Comparison of ENCODE assay signal across 8 cellular contexts in genomic region chr12:51270847-51271518, GRCh38. TPM values are rescaled to one million over a fixed set of nuclear protein-coding genes. Genes with fewer than 3 reads are reported as not detected.
DNase-seq lines count a peak whose midpoint lies in the region; ATAC-seq and TF ChIP-seq lines count a peak whose summit lies in the region.

No MANE protein-coding gene starts in this region.

- H3K18ac ChIP-seq in neuronal stem cell (ENCODE audit: low read length), result peak overlapping the region; percentile 32

- H2AFZ ChIP-seq in neuronal stem cell (ENCODE audit: low read length), result peak overlapping the region; percentile 98

- no peak overlapping the region for H3K4ac ChIP-seq in neuronal stem cell (ENCODE audit: low read length)

- no peak overlapping the region for H4K8ac ChIP-seq in neuronal stem cell (ENCODE audit: low read depth, low read length)

- H2BK120ac ChIP-seq in neuronal stem cell (ENCODE audit: low read depth, low read length), result no peak overlapping the region

- no peak overlapping the region for H2AK5ac ChIP-seq in neuronal stem cell (ENCODE audit: low read depth, low read length)

- H4K91ac ChIP-seq in neuronal stem cell (ENCODE audit: low read depth, low read length, poor library complexity), result no peak overlapping the region

- H3K4me3 ChIP-seq in neuronal stem cell (ENCODE audit: low read length in 2 of 2), result peak overlapping the region; percentile 52 to 85

- peak; percentile 36 to 57 for ATAC-seq in activated CD4-positive, CD25-positive, alpha-beta regulatory T cell treated with anti-CD3 and anti-CD28 coated beads, Interleukin-2, amount 50 U/mL, for 24 hours
- ATAC-seq in SK-N-SH treated with all-trans-retinoic acid at 6 μM for 48 hours (peak; percentile 84), HG03280 (IDR thresholded peaks at IDR 0.05; ENCODE audit: unreplicated experiment) (no peak)

- peak overlapping the region; percentile 51 for H3K9ac ChIP-seq in neuronal stem cell (ENCODE audit: low read depth, low read length, poor library complexity)

- H3K23ac ChIP-seq in neuronal stem cell (ENCODE audit: low read depth, low read length, poor library complexity), result no peak overlapping the region

- no peak overlapping the region for H2BK5ac ChIP-seq in neuronal stem cell (ENCODE audit: low read length)

- no peaks in the 10 kb centered on the region for H3K79me1 ChIP-seq in neuronal stem cell (ENCODE audit: low read depth, low read length)

- H2BK15ac ChIP-seq in neuronal stem cell (ENCODE audit: low read length), result no peak overlapping the region

- H3K27me3 ChIP-seq in neuronal stem cell (ENCODE audit: control insufficient read depth in 3 of 3, insufficient read depth in 3 of 3, low read depth in 1 of 3, low read length in 3 of 3), result peaks cover 0 to 44% (median 6%) of the 10 kb centered on the region in 3 experiments

- peak overlapping the region; percentile 73 for H3K4me2 ChIP-seq in neuronal stem cell (ENCODE audit: insufficient read depth, low read length, poor library complexity, severe bottlenecking)

- WGBS in neuronal stem cell (ENCODE audit: extremely low coverage in 2 of 2, insufficient read length in 2 of 2, insufficient replicate concordance in 1 of 2), 2 donors, result no CpG with 5 or more reads among the region's 13 CpGs

- no peaks in the 10 kb centered on the region for H3K4me1 ChIP-seq in neuronal stem cell (ENCODE audit: control insufficient read depth in 2 of 2, insufficient read depth in 1 of 2, low read depth in 1 of 2, low read length in 2 of 2)

- no peak overlapping the region for H3K27ac ChIP-seq in neuronal stem cell (replicated peaks; ENCODE audit: low read length)

- no peak overlapping the region for H2BK12ac ChIP-seq in neuronal stem cell (ENCODE audit: low read length)

- H3K9me3 ChIP-seq in neuronal stem cell (replicated peaks in 1 of 2; ENCODE audit: control insufficient read depth in 2 of 2, insufficient read depth in 1 of 2, low read depth in 1 of 2, low read length in 2 of 2), result no peaks in the 10 kb centered on the region

- no peak for DNase-seq in activated CD4-positive, CD25-positive, alpha-beta regulatory T cell treated with anti-CD3 and anti-CD28 coated beads, Interleukin-2, amount 50 U/mL, for 72 hours
- DNase-seq in fibroblast of gingiva (ENCODE audit: low read depth), result peak; percentile 72
- DNase-seq in neuronal stem cell (ENCODE audit: low spot score), result no peak
- no peak for DNase-seq in NCI-H128 (lab: John Stamatoyannopoulos, UW; ENCODE audit: unreplicated experiment)
- DNase-seq in NCI-H82 (lab: John Stamatoyannopoulos, UW), result no peak

- no peaks in the 10 kb centered on the region for H3K36me3 ChIP-seq in neuronal stem cell (replicated peaks in 1 of 2; ENCODE audit: control insufficient read depth in 2 of 2, insufficient read depth in 2 of 2, low read length in 2 of 2)

- H3K14ac ChIP-seq in neuronal stem cell (ENCODE audit: low read length), result no peak overlapping the region

TF ChIP-seq in SK-N-SH treated with all-trans-retinoic acid at 6 μM for 48 hours, 23 proteins besides CTCF, POLR2A, EP300 and RAD21 (continues in another document):
- no peak for TF ChIP-seq ZNF70 (CRISPR knock-in tag; IDR thresholded peaks at IDR 0.05)
- TF ChIP-seq RARB (CRISPR knock-in tag; IDR thresholded peaks at IDR 0.05), result no peak
- TF ChIP-seq, protein P1, sequence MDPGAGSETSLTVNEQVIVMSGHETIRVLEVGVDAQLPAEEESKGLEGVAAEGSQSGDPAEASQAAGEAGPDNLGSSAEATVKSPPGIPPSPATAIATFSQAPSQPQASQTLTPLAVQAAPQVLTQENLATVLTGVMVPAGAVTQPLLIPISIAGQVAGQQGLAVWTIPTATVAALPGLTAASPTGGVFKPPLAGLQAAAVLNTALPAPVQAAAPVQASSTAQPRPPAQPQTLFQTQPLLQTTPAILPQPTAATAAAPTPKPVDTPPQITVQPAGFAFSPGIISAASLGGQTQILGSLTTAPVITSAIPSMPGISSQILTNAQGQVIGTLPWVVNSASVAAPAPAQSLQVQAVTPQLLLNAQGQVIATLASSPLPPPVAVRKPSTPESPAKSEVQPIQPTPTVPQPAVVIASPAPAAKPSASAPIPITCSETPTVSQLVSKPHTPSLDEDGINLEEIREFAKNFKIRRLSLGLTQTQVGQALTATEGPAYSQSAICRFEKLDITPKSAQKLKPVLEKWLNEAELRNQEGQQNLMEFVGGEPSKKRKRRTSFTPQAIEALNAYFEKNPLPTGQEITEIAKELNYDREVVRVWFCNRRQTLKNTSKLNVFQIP (CRISPR knock-in tag; IDR thresholded peaks at IDR 0.05; ENCODE audit: borderline replicate concordance, low read depth), result no peak
- no peak for TF ChIP-seq ZFP3 (CRISPR knock-in tag; IDR thresholded peaks at IDR 0.05)
- TF ChIP-seq, protein P2, sequence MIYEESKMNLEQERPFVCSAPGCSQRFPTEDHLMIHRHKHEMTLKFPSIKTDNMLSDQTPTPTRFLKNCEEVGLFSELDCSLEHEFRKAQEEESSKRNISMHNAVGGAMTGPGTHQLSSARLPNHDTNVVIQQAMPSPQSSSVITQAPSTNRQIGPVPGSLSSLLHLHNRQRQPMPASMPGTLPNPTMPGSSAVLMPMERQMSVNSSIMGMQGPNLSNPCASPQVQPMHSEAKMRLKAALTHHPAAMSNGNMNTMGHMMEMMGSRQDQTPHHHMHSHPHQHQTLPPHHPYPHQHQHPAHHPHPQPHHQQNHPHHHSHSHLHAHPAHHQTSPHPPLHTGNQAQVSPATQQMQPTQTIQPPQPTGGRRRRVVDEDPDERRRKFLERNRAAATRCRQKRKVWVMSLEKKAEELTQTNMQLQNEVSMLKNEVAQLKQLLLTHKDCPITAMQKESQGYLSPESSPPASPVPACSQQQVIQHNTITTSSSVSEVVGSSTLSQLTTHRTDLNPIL (CRISPR knock-in tag; IDR thresholded peaks at IDR 0.05; ENCODE audit: low read depth), result no peak
- TF ChIP-seq ZNF565 (CRISPR knock-in tag; conservative IDR thresholded peaks at IDR 0.05; ENCODE audit: low read depth), result no peak
- TF ChIP-seq ESRRG (CRISPR knock-in tag; IDR thresholded peaks at IDR 0.05), result no peak
- TF ChIP-seq, protein P3, sequence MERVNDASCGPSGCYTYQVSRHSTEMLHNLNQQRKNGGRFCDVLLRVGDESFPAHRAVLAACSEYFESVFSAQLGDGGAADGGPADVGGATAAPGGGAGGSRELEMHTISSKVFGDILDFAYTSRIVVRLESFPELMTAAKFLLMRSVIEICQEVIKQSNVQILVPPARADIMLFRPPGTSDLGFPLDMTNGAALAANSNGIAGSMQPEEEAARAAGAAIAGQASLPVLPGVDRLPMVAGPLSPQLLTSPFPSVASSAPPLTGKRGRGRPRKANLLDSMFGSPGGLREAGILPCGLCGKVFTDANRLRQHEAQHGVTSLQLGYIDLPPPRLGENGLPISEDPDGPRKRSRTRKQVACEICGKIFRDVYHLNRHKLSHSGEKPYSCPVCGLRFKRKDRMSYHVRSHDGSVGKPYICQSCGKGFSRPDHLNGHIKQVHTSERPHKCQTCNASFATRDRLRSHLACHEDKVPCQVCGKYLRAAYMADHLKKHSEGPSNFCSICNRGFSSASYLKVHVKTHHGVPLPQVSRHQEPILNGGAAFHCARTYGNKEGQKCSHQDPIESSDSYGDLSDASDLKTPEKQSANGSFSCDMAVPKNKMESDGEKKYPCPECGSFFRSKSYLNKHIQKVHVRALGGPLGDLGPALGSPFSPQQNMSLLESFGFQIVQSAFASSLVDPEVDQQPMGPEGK (CRISPR knock-in tag; IDR thresholded peaks at IDR 0.05; ENCODE audit: borderline replicate concordance), result no peak
- TF ChIP-seq ZNF8 (CRISPR knock-in tag; IDR thresholded peaks at IDR 0.05), result no peak
- TF ChIP-seq PPARA (CRISPR knock-in tag; IDR thresholded peaks at IDR 0.05; ENCODE audit: borderline replicate concordance), result no peak
- no peak for TF ChIP-seq OSR1 (CRISPR knock-in tag; IDR thresholded peaks at IDR 0.05)
- no peak for TF ChIP-seq TCF4 (CRISPR knock-in tag; IDR thresholded peaks at IDR 0.05; ENCODE audit: borderline replicate concordance)
- TF ChIP-seq ZC3H10 (CRISPR knock-in tag; IDR thresholded peaks at IDR 0.05), result no peak
- TF ChIP-seq CSRNP3 (CRISPR knock-in tag; IDR thresholded peaks at IDR 0.05), result no peak

RNA-seq across cellular contexts. Expression of gene SMAGP, which starts 0.8 kb away (rescaled TPM):
- polyA plus RNA-seq in neuronal stem cell (2013, experiment 1 of 2), result 8.4 TPM
- polyA plus RNA-seq in neuronal stem cell (2013, experiment 2 of 2), result 8.1 TPM

RNA-seq across cellular contexts. Expression of gene DAZAP2, which starts 32.4 kb away (rescaled TPM):
- 102 TPM for polyA plus RNA-seq in neuronal stem cell (2013, experiment 1 of 2)
- polyA plus RNA-seq in neuronal stem cell (2013, experiment 2 of 2), result 103 TPM

RNA-seq across cellular contexts. Expression of gene BIN2, which starts 53.0 kb away (rescaled TPM):
- not detected for polyA plus RNA-seq in neuronal stem cell (2013, experiment 1 of 2)
- polyA plus RNA-seq in neuronal stem cell (2013, experiment 2 of 2), result not detected

RNA-seq across cellular contexts. Expression of gene POU6F1, which starts 53.1 kb away (rescaled TPM):
- polyA plus RNA-seq in neuronal stem cell (2013, experiment 1 of 2), result 3.0 TPM
- polyA plus RNA-seq in neuronal stem cell (2013, experiment 2 of 2), result 2.9 TPM
